8 cellular contexts compared by ENCODE assay signal in the genomic region with DNA sequence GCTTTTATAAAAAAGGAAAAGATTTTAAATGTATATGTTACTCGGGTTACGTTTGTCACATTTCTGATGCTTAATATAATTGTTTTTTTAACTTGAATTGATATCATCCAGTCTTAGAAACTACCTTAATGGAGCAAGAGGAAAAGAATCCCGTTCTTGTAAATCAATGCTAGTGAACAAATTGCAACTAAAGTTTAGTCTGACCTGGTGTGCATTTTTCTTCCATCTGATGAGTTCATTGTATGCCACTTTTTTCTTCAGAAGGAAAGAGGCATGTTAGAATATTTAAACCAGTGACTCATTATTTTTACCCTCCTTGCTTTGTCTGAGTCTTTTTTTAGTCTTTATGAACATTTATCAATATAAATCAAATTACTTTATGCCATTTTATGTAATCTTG. TPM values are rescaled to one million over a fixed set of nuclear protein-coding genes. Genes with fewer than 3 reads are reported as not detected.
DNase-seq lines count a peak whose midpoint lies in the region; ATAC-seq, FAIRE-seq and TF ChIP-seq lines count a peak whose summit lies in the region.

No MANE protein-coding gene starts in this region.

- CTCF ChIA-PET in CD8-positive, alpha-beta memory T cell (lab: Charles Lee) = interaction anchor here (0.9 to 1.5 kb wide), 3 partner anchors 171 to 183 kb away, joined by 3 to 11 read pairs (median 3); no protein-coding TSS in a partner anchor
- CTCF ChIA-PET in OCI-LY7 (lab: Charles Lee; ENCODE audit: unreplicated experiment) (no interaction called here), endothelial cell of umbilical vein (lab: Charles Lee) (interaction anchor here (0.8 to 10.4 kb wide), 10 partner anchors 13 to 632 kb away, joined by 3 to 309 read pairs (median 4); no protein-coding TSS in a partner anchor)

- H3K4me1 Mint-ChIP-seq in CD8-positive, alpha-beta memory T cell = peaks cover 22 to 31% (median 29%) of the 10 kb centered on the region in 3 donors
- peaks cover 41% of the 10 kb centered on the region for H3K4me1 Mint-ChIP-seq in osteocyte (ENCODE audit: unreplicated experiment)

- no peak for DNase-seq in CD8-positive, alpha-beta memory T cell
- DNase-seq in OCI-LY7 (ENCODE audit: low spot score) = no peak
- DNase-seq in endothelial cell of umbilical vein (ENCODE audit: low read depth, low spot score) = peak; percentile 56
- no peak for DNase-seq in osteocyte (ENCODE audit: extremely low spot score, unreplicated experiment)
- no peak for DNase-seq in NCI-H187 (lab: John Stamatoyannopoulos, UW)
- DNase-seq in NCI-H2107 (lab: John Stamatoyannopoulos, UW) = no peak
- no peak for DNase-seq in iPS-NIHi11 (ENCODE audit: low spot score)

- no peak for TF ChIP-seq POLR2A in endothelial cell of umbilical vein (IDR thresholded peaks at IDR 0.05; ENCODE audit: low read depth, low read length)

- H3K79me2 ChIP-seq in OCI-LY7 (ENCODE audit: insufficient read depth, low read depth, low read length) (peaks cover 51% of the 10 kb centered on the region; the same call in 1 of the 2 replicates), endothelial cell of umbilical vein (ENCODE audit: control insufficient read depth, insufficient read depth, low read length) (peaks cover 43% of the 10 kb centered on the region)

- H3K4me3 Mint-ChIP-seq in CD8-positive, alpha-beta memory T cell = peak overlapping the region in 5 of 7 donors; percentile 8 to 50 (median 33)
- H3K4me3 Mint-ChIP-seq in osteocyte (ENCODE audit: unreplicated experiment) = peak overlapping the region; percentile 93

- H3K4me2 ChIP-seq in OCI-LY7 (ENCODE audit: low read length) = peak overlapping the region; percentile 68
- H3K4me2 ChIP-seq in endothelial cell of umbilical vein (ENCODE audit: insufficient read depth, low read length) = peak overlapping the region; percentile 91

- dilution Hi-C loops in endothelial cell of umbilical vein (cut with MboI; ENCODE audit: extremely low pct_ligation_motif_present, low sequenced_read_pairs) = no loop called here

- H3K4me3 ChIP-seq in CD8-positive, alpha-beta memory T cell (ENCODE audit: low read length) = peak overlapping the region; percentile 63
- H3K4me3 ChIP-seq in OCI-LY7 (ENCODE audit: low read depth, low read length, poor library complexity, severe bottlenecking) (peak overlapping the region; percentile 63), endothelial cell of umbilical vein (replicated peaks in 1 of 3; ENCODE audit: insufficient read depth in 1 of 3, low read depth in 1 of 3, low read length in 3 of 3) (peak overlapping the region; percentile 47 to 89 (median 57))

- no peaks in the 10 kb centered on the region for H3K36me3 ChIP-seq in CD8-positive, alpha-beta memory T cell (ENCODE audit: insufficient read depth, low read length)
- H3K36me3 ChIP-seq in OCI-LY7 (ENCODE audit: insufficient read depth, low read length) (peaks cover 15% of the 10 kb centered on the region; the same call in 1 of the 2 replicates), endothelial cell of umbilical vein (ENCODE audit: control insufficient read depth in 2 of 2, extremely low read depth in 1 of 2, insufficient read depth in 2 of 2, low read length in 2 of 2) (peaks cover 0 to 2% of the 10 kb centered on the region in 2 experiments)

- BruUV-seq in OCI-LY7 (replicated peaks; lab: Mats Ljungman, UMichigan) (no TSS peak), endothelial cell of umbilical vein (replicated peaks; lab: Mats Ljungman, UMichigan) (no TSS peak)

- H3K27me3 Mint-ChIP-seq in CD8-positive, alpha-beta memory T cell = no peaks in the 10 kb centered on the region
- no peaks in the 10 kb centered on the region for H3K27me3 Mint-ChIP-seq in osteocyte (ENCODE audit: unreplicated experiment)

- no peaks in the 10 kb centered on the region for H3K9me3 ChIP-seq in CD8-positive, alpha-beta memory T cell (ENCODE audit: low read length)
- H3K9me3 ChIP-seq in OCI-LY7 (ENCODE audit: low read length) = no peaks in the 10 kb centered on the region
- no peaks in the 10 kb centered on the region for H3K9me3 ChIP-seq in endothelial cell of umbilical vein (replicated peaks; ENCODE audit: control insufficient read depth, insufficient read depth, low read length)

- peaks cover 19% of the 10 kb centered on the region for H3K4me1 ChIP-seq in CD8-positive, alpha-beta memory T cell (ENCODE audit: insufficient read depth, low read length)
- H3K4me1 ChIP-seq in OCI-LY7 (ENCODE audit: insufficient read depth, low read length, poor library complexity, severe bottlenecking) (peaks cover 32% of the 10 kb centered on the region), endothelial cell of umbilical vein (ENCODE audit: control insufficient read depth, extremely low read depth, insufficient read depth, low read length) (peaks cover 35% of the 10 kb centered on the region)

- no peaks in the 10 kb centered on the region for H3K9me3 Mint-ChIP-seq in CD8-positive, alpha-beta memory T cell
- H3K9me3 Mint-ChIP-seq in osteocyte (ENCODE audit: unreplicated experiment) = no peaks in the 10 kb centered on the region

- intact Hi-C loops in OCI-LY7 (cut with micrococcal nuclease; ENCODE audit: unreplicated experiment) (loop anchor here (5.0 to 10.0 kb wide), 3 partner anchors 298 to 530 kb away; a partner anchor contains a TSS), endothelial cell of umbilical vein (cut with micrococcal nuclease) (loop anchor here (2.0 to 10.0 kb wide), 3 partner anchors 148 to 425 kb away; a partner anchor contains a TSS)

- peak overlapping the region; percentile 43 for H3K27ac ChIP-seq in CD8-positive, alpha-beta memory T cell (ENCODE audit: low read depth, low read length)
- H3K27ac ChIP-seq in OCI-LY7 (ENCODE audit: low read depth, low read length, poor library complexity, severe bottlenecking) (peak overlapping the region; percentile 12), endothelial cell of umbilical vein (ENCODE audit: insufficient read depth, low read depth, low read length) (peak overlapping the region; percentile 50)

- H3K9ac ChIP-seq in endothelial cell of umbilical vein (replicated peaks; ENCODE audit: extremely low read depth, insufficient read depth, low read length) = peak overlapping the region; percentile 88

- H3K27me3 ChIP-seq in CD8-positive, alpha-beta memory T cell (ENCODE audit: insufficient read depth, low read length, poor library complexity, severe bottlenecking) = no peaks in the 10 kb centered on the region
- no peaks in the 10 kb centered on the region for H3K27me3 ChIP-seq in endothelial cell of umbilical vein (ENCODE audit: control insufficient read depth in 2 of 2, insufficient read depth in 2 of 2, low read length in 2 of 2)

- ATAC-seq in GM21619 (IDR thresholded peaks at IDR 0.05; ENCODE audit: unreplicated experiment) = no peak

- TF ChIP-seq CTCF in OCI-LY7 (conservative IDR thresholded peaks at IDR 0.05; ENCODE audit: low read length) (no peak), endothelial cell of umbilical vein (IDR thresholded peaks at IDR 0.05; ENCODE audit: extremely low read depth in 1 of 2, insufficient read depth in 1 of 2, low read depth in 1 of 2, low read length in 2 of 2) (no peak), osteocyte (IDR thresholded peaks at IDR 0.05) (no peak)

- no peaks in the 10 kb centered on the region for H3K9me2 ChIP-seq in OCI-LY7 (ENCODE audit: insufficient read depth, low read length)

- H3K27ac Mint-ChIP-seq in CD8-positive, alpha-beta memory T cell = peak overlapping the region in 1 of 8 donors; percentile 59
- peak overlapping the region; percentile 94 for H3K27ac Mint-ChIP-seq in osteocyte (ENCODE audit: unreplicated experiment)

- no peak for FAIRE-seq in endothelial cell of umbilical vein (lab: Jason Lieb, UNC)

- POLR2A ChIA-PET in CD8-positive, alpha-beta memory T cell (lab: Charles Lee) = no interaction called here
- POLR2A ChIA-PET in OCI-LY7 (lab: Charles Lee) (interaction anchor here (0.6 to 1.9 kb wide), 4 partner anchors 15 to 241 kb away, joined by 3 to 7 read pairs (median 4); no protein-coding TSS in a partner anchor), endothelial cell of umbilical vein (lab: Charles Lee) (interaction anchor here (0.9 to 2.1 kb wide), 9 partner anchors 12 to 443 kb away, joined by 3 to 18 read pairs (median 5); a partner anchor contains a TSS)

- H4K20me1 ChIP-seq in OCI-LY7 (ENCODE audit: insufficient read depth, low read length) = peaks cover 9% of the 10 kb centered on the region; the same call in 1 of the 2 replicates
- no peaks in the 10 kb centered on the region for H4K20me1 ChIP-seq in endothelial cell of umbilical vein (replicated peaks; ENCODE audit: control insufficient read depth, extremely low read depth, insufficient read depth, low read length)

- no peak overlapping the region for H2AFZ ChIP-seq in OCI-LY7 (ENCODE audit: low read length)
- no peak overlapping the region for H2AFZ ChIP-seq in endothelial cell of umbilical vein (ENCODE audit: low read depth, low read length)

- H3K9me1 ChIP-seq in endothelial cell of umbilical vein (replicated peaks; ENCODE audit: control insufficient read depth, extremely low read depth, insufficient read depth, low read length) = no peaks in the 10 kb centered on the region

- no peaks in the 10 kb centered on the region for H3K36me3 Mint-ChIP-seq in CD8-positive, alpha-beta memory T cell
- H3K36me3 Mint-ChIP-seq in osteocyte (ENCODE audit: unreplicated experiment) = peaks cover 4% of the 10 kb centered on the region

RNA-seq across cellular contexts. Expression of a gene that starts 34.7 kb away (rescaled TPM):
- total RNA-seq in CD8-positive, alpha-beta memory T cell = 10 to 100 TPM; 20.4 to 21.5 TPM
- polyA plus RNA-seq in CD8-positive, alpha-beta memory T cell = 1.8 TPM
- total RNA-seq in OCI-LY7 (2014; rRNA removed; shearing (Covaris generic)) = 39.8 and 51.4 TPM in 2 replicates
- 46.3 and 46.9 TPM in 2 replicates for total RNA-seq in OCI-LY7 (2022)
- total RNA-seq in endothelial cell of umbilical vein = 40.2 and 46.3 TPM in 2 replicates
- polyA plus RNA-seq in endothelial cell of umbilical vein = 12.3 and 14.4 TPM in 2 replicates
- 22.5 and 27.9 TPM in 2 replicates for polyA plus RNA-seq in endothelial cell of umbilical vein (2011; cell fraction: cytosol; rRNA removed)
- polyA plus RNA-seq in endothelial cell of umbilical vein (2011; cell fraction: nucleus; rRNA removed) = 20.1 and 20.3 TPM in 2 replicates
- 37.5 and 40.5 TPM in 2 replicates for polyA plus RNA-seq in endothelial cell of umbilical vein (2012)
- 41.6 and 46.4 TPM in 2 replicates for polyA minus RNA-seq in endothelial cell of umbilical vein
- polyA minus RNA-seq in endothelial cell of umbilical vein (2011; cell fraction: cytosol; rRNA and poly(A)+ RNA removed) = 38.1 TPM
- polyA minus RNA-seq in endothelial cell of umbilical vein (2011; cell fraction: nucleus; rRNA and poly(A)+ RNA removed) = 40.1 and 44.4 TPM in 2 replicates
- total RNA-seq in osteocyte = 11.3 and 14.5 TPM in 2 replicates

RNA-seq across cellular contexts. Expression of a gene that starts 42.4 kb away (rescaled TPM):
- total RNA-seq in CD8-positive, alpha-beta memory T cell = not detected
- polyA plus RNA-seq in CD8-positive, alpha-beta memory T cell = not detected
- total RNA-seq in OCI-LY7 (2014; rRNA removed; shearing (Covaris generic)) = not detected in 2 replicates
- total RNA-seq in OCI-LY7 (2022) = not detected in 2 replicates
- total RNA-seq in endothelial cell of umbilical vein = not detected in 2 replicates
- not detected in 2 replicates for polyA plus RNA-seq in endothelial cell of umbilical vein
- not detected in 2 replicates for polyA plus RNA-seq in endothelial cell of umbilical vein (2011; cell fraction: cytosol; rRNA removed)
- 0.08 TPM in 1 of 2 replicates, not detected in the other for polyA plus RNA-seq in endothelial cell of umbilical vein (2011; cell fraction: nucleus; rRNA removed)
- not detected in 2 replicates for polyA plus RNA-seq in endothelial cell of umbilical vein (2012)
- 0.32 TPM in 1 of 2 replicates, not detected in the other for polyA minus RNA-seq in endothelial cell of umbilical vein
- not detected for polyA minus RNA-seq in endothelial cell of umbilical vein (2011; cell fraction: cytosol; rRNA and poly(A)+ RNA removed)
- polyA minus RNA-seq in endothelial cell of umbilical vein (2011; cell fraction: nucleus; rRNA and poly(A)+ RNA removed) = not detected in 2 replicates
- total RNA-seq in osteocyte = not detected in 2 replicates

RNA-seq across cellular contexts. Expression of a gene that starts 52.3 kb away (rescaled TPM):
- total RNA-seq in CD8-positive, alpha-beta memory T cell = not detected
- polyA plus RNA-seq in CD8-positive, alpha-beta memory T cell = not detected
- not detected in 2 replicates for total RNA-seq in OCI-LY7 (2014; rRNA removed; shearing (Covaris generic))
- total RNA-seq in OCI-LY7 (2022) (not detected in 2 replicates), endothelial cell of umbilical vein (not detected in 2 replicates), osteocyte (not detected in 2 replicates)
- not detected in 2 replicates for polyA plus RNA-seq in endothelial cell of umbilical vein
- not detected in 2 replicates for polyA plus RNA-seq in endothelial cell of umbilical vein (2011; cell fraction: cytosol; rRNA removed)
- polyA plus RNA-seq in endothelial cell of umbilical vein (2011; cell fraction: nucleus; rRNA removed) = not detected in 2 replicates
- not detected in 2 replicates for polyA plus RNA-seq in endothelial cell of umbilical vein (2012)
- not detected in 2 replicates for polyA minus RNA-seq in endothelial cell of umbilical vein
- polyA minus RNA-seq in endothelial cell of umbilical vein (2011; cell fraction: cytosol; rRNA and poly(A)+ RNA removed) = not detected
- not detected in 2 replicates for polyA minus RNA-seq in endothelial cell of umbilical vein (2011; cell fraction: nucleus; rRNA and poly(A)+ RNA removed)
